Comparison of ENCODE assay signal across 8 cellular contexts in genomic region chr22:17501679-17502285, GRCh38.
DNase-seq lines count a peak whose midpoint lies in the region; ATAC-seq, FAIRE-seq and TF ChIP-seq lines count a peak whose summit lies in the region.

No MANE protein-coding gene starts in this region.

- H2AFZ ChIP-seq in DND-41 (ENCODE audit: low read depth, low read length) (no peak overlapping the region), PC-3 (ENCODE audit: low read length) (no peak overlapping the region)

- no peaks in the 10 kb centered on the region for H3K9me2 ChIP-seq in PC-3 (replicated peaks; ENCODE audit: low read length)

- BruUV-seq in PC-3 (replicated peaks; lab: Mats Ljungman, UMichigan) = no TSS peak

- no peak overlapping the region for H3K4me3 Mint-ChIP-seq in type B pancreatic cell

- no peaks in the 10 kb centered on the region for H3K36me3 ChIP-seq in DND-41 (ENCODE audit: insufficient read depth, low read length)
- no peaks in the 10 kb centered on the region for H3K36me3 ChIP-seq in PC-3 (ENCODE audit: low read depth, low read length)
- H3K36me3 ChIP-seq in left lung = peaks cover 0 to 29% of the 10 kb centered on the region in 2 donors

- CTCF ChIA-PET in PC-3 (lab: Charles Lee) = interaction anchor here (0.5 to 2.0 kb wide), 6 partner anchors 167 to 621 kb away, joined by 4 to 34 read pairs (median 7); no protein-coding TSS in a partner anchor

- intact Hi-C loops in PC-3 (cut with micrococcal nuclease) (loop anchor here (1.0 to 10.0 kb wide), 3 partner anchors 297 to 426 kb away; no protein-coding TSS in a partner anchor), left lung (cut with DNase I) (loop anchor here in 1 of 2 donors (10.0 kb wide), 1 partner anchor 407 kb away; no protein-coding TSS in a partner anchor)

- no peaks in the 10 kb centered on the region for H3F3A ChIP-seq in PC-3 (ENCODE audit: low read length, unreplicated experiment)

- no peak overlapping the region for H3K4me3 ChIP-seq in DND-41 (ENCODE audit: low read depth in 1 of 2, low read length in 2 of 2)
- H3K4me3 ChIP-seq in PC-3 (ENCODE audit: low read length) = no peak overlapping the region
- H3K4me3 ChIP-seq in choroid plexus epithelial cell (ENCODE audit: low read depth, low read length) = no peak overlapping the region
- H3K4me3 ChIP-seq in left lung = no peak overlapping the region

- H3K79me2 ChIP-seq in DND-41 (ENCODE audit: insufficient read depth, low read length) (no peaks in the 10 kb centered on the region), PC-3 (ENCODE audit: low read length) (no peaks in the 10 kb centered on the region)

- H3K4me2 ChIP-seq in DND-41 (ENCODE audit: insufficient read depth, low read length) (no peak overlapping the region), PC-3 (ENCODE audit: low read length) (no peak overlapping the region)

- H4K20me1 ChIP-seq in DND-41 (ENCODE audit: insufficient read depth, low read length) (no peaks in the 10 kb centered on the region), PC-3 (ENCODE audit: low read length) (no peaks in the 10 kb centered on the region)

- H3K27ac ChIP-seq in DND-41 (ENCODE audit: low read length) (no peak overlapping the region), PC-3 (ENCODE audit: low read length) (no peak overlapping the region), left lung (no peak overlapping the region)

- no peaks in the 10 kb centered on the region for H3K9me3 Mint-ChIP-seq in type B pancreatic cell

- peak; percentile 67 for TF ChIP-seq CTCF in DND-41 (IDR thresholded peaks at IDR 0.05; ENCODE audit: borderline replicate concordance, extremely low read depth, low read length, poor library complexity, severe bottlenecking)
- peak; percentile 69 for TF ChIP-seq CTCF in PC-3 (conservative IDR thresholded peaks at IDR 0.05; ENCODE audit: low read depth, low read length)
- peak; percentile 70 for TF ChIP-seq CTCF in choroid plexus epithelial cell (conservative IDR thresholded peaks at IDR 0.05; ENCODE audit: low read depth, low read length)
- peak; percentile 57 to 65 for TF ChIP-seq CTCF in left lung (IDR thresholded peaks at IDR 0.05)
- TF ChIP-seq CTCF in type B pancreatic cell (conservative IDR thresholded peaks at IDR 0.05) = peak; percentile 89

- H3K27me3 Mint-ChIP-seq in type B pancreatic cell = no peaks in the 10 kb centered on the region

- POLR2A ChIA-PET in PC-3 (lab: Charles Lee; ENCODE audit: unreplicated experiment) = no interaction called here

- H3K9ac ChIP-seq in DND-41 (ENCODE audit: low read depth, low read length) (no peak overlapping the region), PC-3 (ENCODE audit: low read length) (no peak overlapping the region)

- DNase-seq in DND-41 (peak; percentile 41), LoVo (ENCODE audit: low spot score) (peak; percentile 78), PC-3 (peak; percentile 73), choroid plexus epithelial cell (ENCODE audit: low read depth) (peak; percentile 89), left lung (no peak), type B pancreatic cell (ENCODE audit: extremely low spot score, unreplicated experiment) (no peak)

- no peak overlapping the region for H3K27ac Mint-ChIP-seq in type B pancreatic cell

- peak; percentile 94 for FAIRE-seq in A204.1 (lab: Jason Lieb, UNC)

- ATAC-seq in DND-41 (ENCODE audit: insufficient read depth, low read depth) = peak; percentile 94
- peak; percentile 80 for ATAC-seq in PC-3
- ATAC-seq in left lung = peak; percentile 94
- no peak for ATAC-seq in GM21717 (IDR thresholded peaks at IDR 0.05; ENCODE audit: unreplicated experiment)

- peaks cover 8% of the 10 kb centered on the region for H3K36me3 Mint-ChIP-seq in type B pancreatic cell

- H3K27me3 ChIP-seq in DND-41 (ENCODE audit: insufficient read depth, low read length, poor library complexity) = no peaks in the 10 kb centered on the region
- peaks cover 33% of the 10 kb centered on the region for H3K27me3 ChIP-seq in PC-3 (ENCODE audit: low read length)
- H3K27me3 ChIP-seq in left lung = no peaks in the 10 kb centered on the region

- no peaks in the 10 kb centered on the region for H3K9me3 ChIP-seq in DND-41 (ENCODE audit: insufficient read depth, low read length, severe bottlenecking)
- H3K9me3 ChIP-seq in PC-3 (ENCODE audit: low read length) = no peaks in the 10 kb centered on the region
- H3K9me3 ChIP-seq in left lung = no peaks in the 10 kb centered on the region

- H3K4me1 ChIP-seq in DND-41 (ENCODE audit: insufficient read depth, low read length) (no peaks in the 10 kb centered on the region), PC-3 (ENCODE audit: insufficient read depth, low read length) (no peaks in the 10 kb centered on the region), left lung (no peaks in the 10 kb centered on the region)

- no peaks in the 10 kb centered on the region for H3K4me1 Mint-ChIP-seq in type B pancreatic cell (ENCODE audit: unreplicated experiment)

Comparison
In these comparisons a context has a peak if more than half of its experiments do, and no peak if none do; other contexts are left out.
1. DNase-seq: peak in DND-41 (single experiment), LoVo (single experiment), PC-3 (single experiment) and choroid plexus epithelial cell (single experiment); none in left lung (0 of 2) and type B pancreatic cell (single experiment).
2. Peak in every context shown above with its lines, with median percentiles within 50 percentile points of each other: CTCF ChIP-seq.